ENCODE assay signal across 13 cellular contexts in the genomic region with DNA sequence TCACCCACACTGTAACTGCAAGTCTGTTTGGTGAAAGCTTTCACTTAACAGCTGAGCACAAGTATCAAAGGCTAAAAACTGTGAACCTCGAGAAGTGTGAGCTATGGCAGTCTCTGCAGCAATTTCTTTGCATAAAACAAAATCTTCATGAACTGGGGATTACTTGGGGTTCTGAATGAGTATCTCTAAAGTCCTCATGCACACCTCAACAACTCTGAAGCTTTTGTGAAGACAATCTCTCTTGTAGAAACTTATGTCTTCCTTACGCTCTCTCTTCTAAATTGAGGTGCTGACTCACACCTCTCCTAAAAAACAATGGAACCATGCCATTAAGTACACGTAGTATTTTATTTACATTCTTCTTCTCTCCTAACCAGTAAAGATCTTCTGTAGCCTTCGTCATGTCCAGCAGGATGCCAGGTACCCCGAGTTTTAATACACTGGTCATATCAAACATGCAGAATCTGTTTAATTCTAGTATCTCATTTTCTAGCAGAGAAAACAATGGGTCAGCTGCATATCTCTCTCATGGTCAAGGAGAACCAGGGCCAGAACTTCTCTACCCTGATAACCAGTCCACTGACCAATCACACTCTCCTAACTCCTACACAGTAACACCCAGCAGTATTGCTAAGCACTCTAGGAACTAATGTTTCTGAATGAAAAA.
DNase-seq lines count a peak whose midpoint lies in the region; TF ChIP-seq lines count a peak whose summit lies in the region.
"Had no signal": no experiment of that assay in that cellular context is flagged by ENCODE, and none has a peak within 500 bp of the region (broad histone marks: within the 10 kb centered on the region; RNA-seq: fewer than 3 reads in every experiment).

No MANE protein-coding gene starts in this region.

- H3K4me3 ChIP-seq in ACC112 (ENCODE audit: low read depth, low read length) (peak overlapping the region; percentile 65), mammary epithelial cell (replicated peaks in 1 of 3; ENCODE audit: insufficient read depth in 1 of 3, low read depth in 2 of 3, low read length in 3 of 3) (no peak overlapping the region), ovary (no peak overlapping the region)

- no peak overlapping the region for H2AFZ ChIP-seq in ACC112 (ENCODE audit: low read length, unreplicated experiment)
- H2AFZ ChIP-seq in mammary epithelial cell (ENCODE audit: low read depth, low read length): no peak overlapping the region

- no peak for TF ChIP-seq POLR2A in ovary (IDR thresholded peaks at IDR 0.05)

- H3K4me1 ChIP-seq in ACC112 (ENCODE audit: control insufficient read depth, insufficient read depth, low read length, unreplicated experiment) (peaks cover 36% of the 10 kb centered on the region), mammary epithelial cell (ENCODE audit: insufficient read depth, low read length) (peaks cover 30% of the 10 kb centered on the region), ovary (ENCODE audit: insufficient read depth) (peaks cover 13% of the 10 kb centered on the region)

- 69% methylated on average over 5 of the region's 5 CpGs for WGBS in mammary epithelial cell (ENCODE audit: low coverage, missing lambda C conversion rate)
- WGBS in ovary, 3 donors: 16 to 31% (median 19%) methylated on average over 5 of the region's 5 CpGs

- no TSS peak for BruUV-seq in mammary epithelial cell (replicated peaks; lab: Mats Ljungman, UMichigan)

- no peak for TF ChIP-seq EP300 in ovary (IDR thresholded peaks at IDR 0.05)

- H3K27ac ChIP-seq in ACC112 (ENCODE audit: low read depth, low read length): peak overlapping the region; percentile 51
- peak overlapping the region; percentile 32 for H3K27ac ChIP-seq in mammary epithelial cell (ENCODE audit: insufficient read depth, low read depth, low read length)
- no peak overlapping the region for H3K27ac ChIP-seq in ovary

- in situ Hi-C loops in mammary epithelial cell (cut with MboI; ENCODE audit: low sequenced_read_pairs in 2 of 2): no loop called here

- DNase-seq in HT1080 (ENCODE audit: low read depth) (peak; percentile 70), mammary epithelial cell (peak; percentile 58), iris pigment epithelial cell (ENCODE audit: low read depth) (peak; percentile 77), NOMO-1 treated with DMSO at 0.1 percent for 48 hours (lab: John Stamatoyannopoulos, UW; ENCODE audit: unreplicated experiment) (no peak), ovary (no peak), kidney tubule cell (ENCODE audit: low spot score) (no peak)
- no peak for DNase-seq in stimulated activated CD4-positive, alpha-beta T cell treated with anti-CD3 and anti-CD28 coated beads, Interleukin-12 subunit alpha, Interleukin-12 subunit beta, amount 100 ng/mL, for 4 hours
- DNase-seq: activated CD8-positive, alpha-beta memory T cell treated with anti-CD3 and anti-CD28 coated beads for 24 hours; caudate nucleus; glutamatergic neuron; KG1; NCI-H2227 treated with DMSO at 0.1 percent for 48 hours had no signal

- peaks cover 10% of the 10 kb centered on the region for H3K79me2 ChIP-seq in ACC112 (ENCODE audit: control insufficient read depth, insufficient read depth, low read length, unreplicated experiment)
- peaks cover 50% of the 10 kb centered on the region for H3K79me2 ChIP-seq in mammary epithelial cell (ENCODE audit: insufficient read depth, low read length)

- dilution Hi-C loops in mammary epithelial cell (cut with HindIII; ENCODE audit: low sequenced_read_pairs): no loop called here

- peaks cover 9% of the 10 kb centered on the region; the same call in 1 of the 2 replicates for H3K36me3 ChIP-seq in ACC112 (ENCODE audit: insufficient read depth, low read length)
- H3K36me3 ChIP-seq in mammary epithelial cell (ENCODE audit: insufficient read depth, low read length): peaks cover 5% of the 10 kb centered on the region
- no peaks in the 10 kb centered on the region for H3K36me3 ChIP-seq in ovary

- intact Hi-C loops in mammary epithelial cell (cut with micrococcal nuclease) (no loop called here), ovary (cut with DNase I) (no loop called here)

- CTCF ChIA-PET in mammary epithelial cell (lab: Charles Lee; ENCODE audit: low non-redundant PET): no interaction called here

- no peaks in the 10 kb centered on the region for H3K9me3 ChIP-seq in mammary epithelial cell (replicated peaks; ENCODE audit: insufficient read depth, low read length)
- no peaks in the 10 kb centered on the region for H3K9me3 ChIP-seq in ovary

- no peak overlapping the region for H3K9ac ChIP-seq in mammary epithelial cell (ENCODE audit: insufficient read depth, low read length)

- H4K20me1 ChIP-seq in mammary epithelial cell (ENCODE audit: insufficient read depth, low read length): peaks cover under 1% of the 10 kb centered on the region

- peak overlapping the region; percentile 41 for H3K4me2 ChIP-seq in mammary epithelial cell (ENCODE audit: insufficient read depth, low read depth, low read length)

- H3K27me3 ChIP-seq in ACC112 (ENCODE audit: insufficient read depth, low read length): no peaks in the 10 kb centered on the region
- H3K27me3 ChIP-seq in mammary epithelial cell (ENCODE audit: insufficient read depth, low read length): no peaks in the 10 kb centered on the region
- H3K27me3 ChIP-seq in ovary: no peaks in the 10 kb centered on the region

- TF ChIP-seq CTCF in mammary epithelial cell (conservative IDR thresholded peaks at IDR 0.05 in 1 of 2, IDR thresholded peaks at IDR 0.05 in 1 of 2; ENCODE audit: extremely low read depth in 1 of 2, insufficient read depth in 1 of 2, low read depth in 1 of 2, low read length in 2 of 2) (no peak), ovary (IDR thresholded peaks at IDR 0.05) (no peak)

Comparison
In these comparisons a context has a peak if more than half of its experiments do, and no peak if none do; other contexts are left out.
1. H3K27ac ChIP-seq: peak in ACC112 (single experiment) and mammary epithelial cell (single experiment); none in ovary (0 of 2).
2. DNase-seq: peak in HT1080 (single experiment), mammary epithelial cell (single experiment) and iris pigment epithelial cell (single experiment); none in NOMO-1 treated with DMSO at 0.1 percent for 48 hours (single experiment), stimulated activated CD4-positive, alpha-beta T cell treated with anti-CD3 and anti-CD28 coated beads, Interleukin-12 subunit alpha, Interleukin-12 subunit beta, amount 100 ng/mL, for 4 hours (single experiment), ovary (0 of 5) and kidney tubule cell (single experiment).